12 cellular contexts compared by ENCODE assay signal in genomic region chr22:26887456-26887855, GRCh38.
DNase-seq lines count a peak whose midpoint lies in the region; ATAC-seq and TF ChIP-seq lines count a peak whose summit lies in the region.
"Had no signal": no experiment of that assay in that cellular context is flagged by ENCODE, and none has a peak within 500 bp of the region (broad histone marks: within the 10 kb centered on the region; RNA-seq: fewer than 3 reads in every experiment).

No MANE protein-coding gene starts in this region.

- H3K27ac ChIP-seq in fibroblast of lung (ENCODE audit: insufficient read depth, low read length), result peak overlapping the region; percentile 23

- no peaks in the 10 kb centered on the region for H3K9me3 Mint-ChIP-seq in natural killer cell

- H3K4me1 ChIP-seq in fibroblast of lung (ENCODE audit: control insufficient read depth, extremely low read depth, insufficient read depth, low read length), result peaks cover 15% of the 10 kb centered on the region

- TF ChIP-seq CTCF in fibroblast of lung (conservative IDR thresholded peaks at IDR 0.05 in 1 of 2, IDR thresholded peaks at IDR 0.05 in 1 of 2; ENCODE audit: low read depth in 1 of 2, low read length in 2 of 2) (no peak), natural killer cell (IDR thresholded peaks at IDR 0.05) (no peak)

- H3K9ac ChIP-seq in fibroblast of lung (ENCODE audit: insufficient read depth, low read length), result no peak overlapping the region

- in situ Hi-C loops in SK-MEL-5 (cut with HindIII; ENCODE audit: low pct_unique_long_range_greater_than_20kb, low sequenced_read_pairs), result no loop called here

- no peaks in the 10 kb centered on the region for H3K79me2 ChIP-seq in fibroblast of lung (ENCODE audit: control insufficient read depth, insufficient read depth, low read length)

- H3K4me3 ChIP-seq in fibroblast of lung (replicated peaks in 1 of 4; ENCODE audit: control extremely low read depth in 1 of 4, insufficient read depth in 1 of 4, low read depth in 3 of 4, low read length in 4 of 4), result no peak overlapping the region
- H3K4me3 ChIP-seq: skin epidermis had no signal

- peak overlapping the region; percentile 32 for H3K4me2 ChIP-seq in fibroblast of lung (ENCODE audit: extremely low read depth, insufficient read depth, low read length)

- no peaks in the 10 kb centered on the region for H3K4me1 Mint-ChIP-seq in natural killer cell

- H4K20me1 ChIP-seq in fibroblast of lung (ENCODE audit: control insufficient read depth, extremely low read depth, insufficient read depth, low read length), result no peaks in the 10 kb centered on the region

- intact Hi-C loops in natural killer cell (cut with micrococcal nuclease), result no loop called here

- no peaks in the 10 kb centered on the region for H3K27me3 ChIP-seq in fibroblast of lung (ENCODE audit: control insufficient read depth, insufficient read depth, low read length)

- ATAC-seq in HG03571 (IDR thresholded peaks at IDR 0.05; ENCODE audit: unreplicated experiment), result no peak
- ATAC-seq in natural killer cell, result no peak

- no peaks in the 10 kb centered on the region for H3K36me3 ChIP-seq in fibroblast of lung (ENCODE audit: control insufficient read depth, insufficient read depth, low read length)

- H2AFZ ChIP-seq in fibroblast of lung (ENCODE audit: low read length), result no peak overlapping the region

- peak; percentile 81 for DNase-seq in Daoy (ENCODE audit: low read depth)
- peak; percentile 29 for DNase-seq in SK-MEL-5 (ENCODE audit: low read depth, low spot score)
- peak; percentile 4 to 97 for DNase-seq in fibroblast of lung (ENCODE audit: low read depth in 2 of 2)
- peak; percentile 81 for DNase-seq in non-pigmented ciliary epithelial cell (ENCODE audit: low read depth)
- DNase-seq in stimulated activated CD4-positive, alpha-beta T cell treated with anti-CD3 and anti-CD28 coated beads, Interleukin-15, amount 100 ng/mL, for 24 hours, result no peak
- DNase-seq in central memory CD4-positive, alpha-beta T cell, result no peak
- DNase-seq in natural killer cell, result no peak
- DNase-seq: activated T-cell treated with anti-CD3 and anti-CD28 coated beads, Interleukin-2, amount 50 U/mL, for 1 hour; DMS 273 treated with DMSO at 0.1 percent for 48 hours; H7 had no signal

- H3K27ac Mint-ChIP-seq in natural killer cell, result no peak overlapping the region

- H3K9me3 ChIP-seq in fibroblast of lung (ENCODE audit: control insufficient read depth, insufficient read depth, low read depth, low read length), result no peaks in the 10 kb centered on the region

- no peak overlapping the region for H3K4me3 Mint-ChIP-seq in natural killer cell

- H3K36me3 Mint-ChIP-seq in natural killer cell, result no peaks in the 10 kb centered on the region

- H3K27me3 Mint-ChIP-seq in natural killer cell (ENCODE audit: low read depth in 2 of 2), result peaks cover 6 to 12% of the 10 kb centered on the region in 2 donors

Comparison
In these comparisons a context has a peak if more than half of its experiments do, and no peak if none do; other contexts are left out.
1. DNase-seq: peak in Daoy (single experiment), SK-MEL-5 (single experiment), fibroblast of lung (2 of 2) and non-pigmented ciliary epithelial cell (single experiment); none in stimulated activated CD4-positive, alpha-beta T cell treated with anti-CD3 and anti-CD28 coated beads, Interleukin-15, amount 100 ng/mL, for 24 hours (single experiment), central memory CD4-positive, alpha-beta T cell (single experiment) and natural killer cell (single experiment).